In the genomic region with DNA sequence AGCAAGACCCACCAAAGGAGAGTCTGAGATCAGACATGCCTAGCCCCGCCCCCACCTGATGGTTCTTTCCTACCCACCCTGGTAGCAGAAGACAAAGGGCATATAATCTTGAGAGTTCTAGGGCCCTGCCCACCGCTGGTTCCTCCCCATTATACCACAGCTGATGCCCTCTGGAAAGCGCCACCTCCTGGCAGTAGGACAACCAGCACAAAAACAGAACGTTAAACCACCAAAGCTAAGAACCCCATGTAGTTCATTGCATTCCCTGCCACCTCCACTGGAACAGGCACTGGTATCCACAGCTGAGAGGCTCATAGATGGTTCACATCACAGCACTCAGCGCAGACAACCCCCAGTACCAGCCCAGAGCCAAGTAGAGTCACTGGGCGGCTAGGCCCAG, we compare ENCODE assay signal across 32 cellular contexts.
A peak's percentile ranks its signal among the peaks of the same experiment; 100 is the strongest.
DNase-seq lines count a peak whose midpoint lies in the region; ATAC-seq and TF ChIP-seq lines count a peak whose summit lies in the region.
"Had no signal": no experiment of that assay in that cellular context is flagged by ENCODE, and none has a peak within 500 bp of the region (broad histone marks: within the 10 kb centered on the region; RNA-seq: fewer than 3 reads in every experiment).

No MANE protein-coding gene starts in this region.

- H2BK15ac ChIP-seq in mesendoderm (replicated peaks; ENCODE audit: low read depth) = no peak overlapping the region

- no peaks in the 10 kb centered on the region for H3F3A ChIP-seq in SK-N-SH (replicated peaks; ENCODE audit: insufficient read depth)
- no peaks in the 10 kb centered on the region for H3F3A ChIP-seq in PC-3 (ENCODE audit: low read length, unreplicated experiment)

- 51% methylated on average over 6 of the region's 6 CpGs for WGBS in SK-N-SH (ENCODE audit: low lambda C conversion rate)
- no CpG with 5 or more reads among the region's 6 CpGs for WGBS in mesendoderm (ENCODE audit: extremely low coverage, insufficient coverage, low lambda C conversion rate)

- no peak overlapping the region for H2BK120ac ChIP-seq in mesendoderm (ENCODE audit: low read depth, low read length)

- DNase-seq in SK-N-SH (no peak), HuH-7 (ENCODE audit: low spot score) (peak; percentile 8), PC-3 (no peak), mesendoderm (peak; percentile 34), H4 (ENCODE audit: low spot score) (no peak)
- DNase-seq in activated T-cell treated with anti-CD3 and anti-CD28 coated beads, Interleukin-2, amount 50 U/mL, for 4 hours = no peak
- DNase-seq: activated CD4-positive, alpha-beta T cell treated with anti-CD3 and anti-CD28 coated beads, Interleukin-2, amount 50 U/mL, for 48 hours; activated CD8-positive, alpha-beta memory T cell treated with anti-CD3 and anti-CD28 coated beads, Interleukin-2, amount 50 U/mL, for 48 hours; activated naive CD4-positive, alpha-beta T cell treated with anti-CD3 and anti-CD28 coated beads, Interleukin-2, amount 10 ng/mL, durations not matched to agents 7 days and 5 days; adrenal gland; CD4-positive, alpha-beta T cell; central memory CD4-positive, alpha-beta T cell; cortex of kidney; effector memory CD4-positive, alpha-beta T cell; HCEC 1CT; islet precursor cell; left ventricle myocardium inferior; MM.1S; NCI-H1436 treated with DMSO at 0.1 percent for 48 hours; NCI-H2107; NCI-H82; stimulated activated CD4-positive, alpha-beta T cell treated with anti-CD3 and anti-CD28 coated beads, Interleukin-1b, Interleukin-23, amount 100 ng/mL, for 48 hours; stimulated activated naive CD4-positive, alpha-beta T cell treated with Interleukin-2 at 50 U/mL for 16 hours had no signal

- TF ChIP-seq EP300 in SK-N-SH (IDR thresholded peaks at IDR 0.05; ENCODE audit: borderline replicate concordance in 1 of 2, low read depth in 1 of 2, low read length in 1 of 2) = no peak

- H2AFZ ChIP-seq in SK-N-SH (ENCODE audit: low read depth) = no peak overlapping the region
- H2AFZ ChIP-seq in PC-3 (ENCODE audit: low read length) = no peak overlapping the region

- CTCF ChIA-PET in SK-N-SH (lab: Yijun Ruan, JAX) (interaction anchor here (1.2 to 1.5 kb wide), 3 partner anchors 26 to 82 kb away, joined by 3 to 5 read pairs (median 4); no protein-coding TSS in a partner anchor), PC-3 (lab: Charles Lee) (no interaction called here)

- no peaks in the 10 kb centered on the region for H3K36me3 ChIP-seq in SK-N-SH (replicated peaks in 1 of 2; ENCODE audit: control insufficient read depth in 1 of 2, insufficient read depth in 2 of 2, low read length in 1 of 2)
- no peaks in the 10 kb centered on the region for H3K36me3 ChIP-seq in PC-3 (ENCODE audit: low read depth, low read length)
- H3K36me3 ChIP-seq in mesendoderm (ENCODE audit: control insufficient read depth, insufficient read depth, low read length) = no peaks in the 10 kb centered on the region
- H3K36me3 ChIP-seq: adrenal gland, left ventricle myocardium inferior, right atrium auricular region had no signal

- H3K4me2 ChIP-seq in SK-N-SH (no peak overlapping the region), PC-3 (ENCODE audit: low read length) (no peak overlapping the region), mesendoderm (ENCODE audit: low read length) (no peak overlapping the region)
- H3K4me2 ChIP-seq: smooth muscle cell had no signal

- no peaks in the 10 kb centered on the region for H3K27me3 Mint-ChIP-seq in activated T-cell treated with anti-CD3 and anti-CD28 coated beads, Interleukin-2, amount 50 U/mL, for 4 hours (ENCODE audit: low read depth)
- H3K27me3 Mint-ChIP-seq: activated naive CD4-positive, alpha-beta T cell treated with anti-CD3 and anti-CD28 coated beads, Interleukin-2, amount 10 ng/mL, durations not matched to agents 7 days and 5 days; activated T-helper 17 cell treated with anti-CD3 and anti-CD28 coated beads, Interleukin-2, amount 50 U/mL, for 72 hours; CD4-positive, alpha-beta T cell had no signal

- H3K23ac ChIP-seq in mesendoderm (ENCODE audit: low read length) = no peak overlapping the region

- H3K36me3 Mint-ChIP-seq in activated T-cell treated with anti-CD3 and anti-CD28 coated beads, Interleukin-2, amount 50 U/mL, for 4 hours (ENCODE audit: insufficient read depth) = no peaks in the 10 kb centered on the region
- H3K36me3 Mint-ChIP-seq: activated naive CD4-positive, alpha-beta T cell treated with anti-CD3 and anti-CD28 coated beads, Interleukin-2, amount 10 ng/mL, durations not matched to agents 7 days and 5 days had no signal

- ATAC-seq in SK-N-SH treated with all-trans-retinoic acid at 6 μM for 48 hours = no peak
- ATAC-seq in PC-3 = no peak
- ATAC-seq in HG02763 (IDR thresholded peaks at IDR 0.05; ENCODE audit: unreplicated experiment) = no peak
- ATAC-seq in activated T-cell treated with anti-CD3 and anti-CD28 coated beads, Interleukin-2, amount 50 U/mL, for 4 hours = no peak
- ATAC-seq: activated CD4-positive, CD25-positive, alpha-beta regulatory T cell treated with anti-CD3 and anti-CD28 coated beads, Interleukin-2, amount 50 U/mL, for 24 hours; activated T-helper 17 cell treated with anti-CD3 and anti-CD28 coated beads, Interleukin-2, amount 50 U/mL, for 72 hours; esophagus mucosa had no signal

- H3K79me2 ChIP-seq in SK-N-SH (ENCODE audit: insufficient read depth) (no peaks in the 10 kb centered on the region), PC-3 (ENCODE audit: low read length) (no peaks in the 10 kb centered on the region), mesendoderm (ENCODE audit: control insufficient read depth, insufficient read depth, low read length) (no peaks in the 10 kb centered on the region)

- no peak overlapping the region for H3K56ac ChIP-seq in mesendoderm (ENCODE audit: low read length)

- intact Hi-C loops in PC-3 (cut with micrococcal nuclease) = no loop called here

- H3K18ac ChIP-seq in mesendoderm (ENCODE audit: low read length) = peak overlapping the region; percentile 8

- POLR2A ChIA-PET in SK-N-SH (lab: Yijun Ruan, JAX) (no interaction called here), PC-3 (lab: Charles Lee; ENCODE audit: unreplicated experiment) (no interaction called here)

- no TSS peak for BruUV-seq in PC-3 (replicated peaks; lab: Mats Ljungman, UMichigan)

- H4K20me1 ChIP-seq in SK-N-SH (ENCODE audit: insufficient read depth) (no peaks in the 10 kb centered on the region), PC-3 (ENCODE audit: low read length) (no peaks in the 10 kb centered on the region)

- H3K4me3 ChIP-seq in SK-N-SH (ENCODE audit: low read depth in 2 of 2, low read length in 1 of 2) (no peak overlapping the region), PC-3 (ENCODE audit: low read length) (no peak overlapping the region), mesendoderm (ENCODE audit: low read length) (no peak overlapping the region)
- H3K4me3 ChIP-seq: adrenal gland, left ventricle myocardium inferior, right atrium auricular region, smooth muscle cell had no signal

- no peaks in the 10 kb centered on the region for H3K4me1 Mint-ChIP-seq in activated T-cell treated with anti-CD3 and anti-CD28 coated beads, Interleukin-2, amount 50 U/mL, for 4 hours (ENCODE audit: low read depth)
- H3K4me1 Mint-ChIP-seq: activated T-helper 17 cell treated with anti-CD3 and anti-CD28 coated beads, Interleukin-2, amount 50 U/mL, for 72 hours had no signal

- H3K9me3 ChIP-seq in SK-N-SH (no peaks in the 10 kb centered on the region), PC-3 (ENCODE audit: low read length) (no peaks in the 10 kb centered on the region)
- H3K9me3 ChIP-seq: adrenal gland, right atrium auricular region had no signal

- H3K79me1 ChIP-seq in mesendoderm (ENCODE audit: low read length) = no peaks in the 10 kb centered on the region

- H3K27me3 ChIP-seq in SK-N-SH (ENCODE audit: insufficient read depth) (no peaks in the 10 kb centered on the region), PC-3 (ENCODE audit: low read length) (no peaks in the 10 kb centered on the region), mesendoderm (ENCODE audit: insufficient read depth, low read length, poor library complexity) (no peaks in the 10 kb centered on the region)
- H3K27me3 ChIP-seq: adrenal gland, right atrium auricular region had no signal

- no peak overlapping the region for H3K27ac ChIP-seq in SK-N-SH (ENCODE audit: low read depth in 2 of 2, low read length in 1 of 2)
- no peak overlapping the region for H3K27ac ChIP-seq in PC-3 (ENCODE audit: low read length)
- no peak overlapping the region for H3K27ac ChIP-seq in mesendoderm (ENCODE audit: low read depth, low read length)
- H3K27ac ChIP-seq: adrenal gland, left ventricle myocardium inferior, right atrium auricular region, RWPE1 had no signal

- H2AK5ac ChIP-seq in mesendoderm (ENCODE audit: low read length) = no peak overlapping the region

- no peak overlapping the region for H4K5ac ChIP-seq in mesendoderm (ENCODE audit: low read length)

- H3K9me2 ChIP-seq in SK-N-SH (no peaks in the 10 kb centered on the region), PC-3 (replicated peaks; ENCODE audit: low read length) (no peaks in the 10 kb centered on the region)

- no peak overlapping the region for H3K4me3 Mint-ChIP-seq in activated T-cell treated with anti-CD3 and anti-CD28 coated beads, Interleukin-2, amount 50 U/mL, for 4 hours
- H3K4me3 Mint-ChIP-seq: activated naive CD4-positive, alpha-beta T cell treated with anti-CD3 and anti-CD28 coated beads, Interleukin-2, amount 10 ng/mL, durations not matched to agents 7 days and 5 days; activated T-helper 17 cell treated with anti-CD3 and anti-CD28 coated beads, Interleukin-2, amount 50 U/mL, for 72 hours; CD4-positive, alpha-beta T cell; T-helper 1 cell treated with Interleukin-12 subunit alpha and Interleukin-12 subunit beta and Interleukin-4 antibody, amounts not matched to agents 30 μg/mL and 1 μg/mL, for 36 hours had no signal

- no peak overlapping the region for H4K8ac ChIP-seq in mesendoderm (ENCODE audit: low read depth, low read length)

- no peak overlapping the region for H3K4ac ChIP-seq in mesendoderm (ENCODE audit: low read depth, low read length)

- H2BK5ac ChIP-seq in mesendoderm (ENCODE audit: low read length) = no peak overlapping the region

- TF ChIP-seq CTCF in SK-N-SH (IDR thresholded peaks at IDR 0.05) (peak; percentile 28; the same call in 1 of the 2 replicates), PC-3 (conservative IDR thresholded peaks at IDR 0.05; ENCODE audit: low read depth, low read length) (peak; percentile 34)

- H3K9ac ChIP-seq in SK-N-SH = no peak overlapping the region
- H3K9ac ChIP-seq in PC-3 (ENCODE audit: low read length) = no peak overlapping the region
- no peak overlapping the region for H3K9ac ChIP-seq in mesendoderm (ENCODE audit: low read length)

- H3K9me3 Mint-ChIP-seq in activated T-cell treated with anti-CD3 and anti-CD28 coated beads, Interleukin-2, amount 50 U/mL, for 4 hours = peaks cover 8% of the 10 kb centered on the region

- H3K4me1 ChIP-seq in SK-N-SH (ENCODE audit: control insufficient read depth in 1 of 2, insufficient read depth in 2 of 2, low read depth in 1 of 2, low read length in 1 of 2) (no peaks in the 10 kb centered on the region), PC-3 (ENCODE audit: insufficient read depth, low read length) (no peaks in the 10 kb centered on the region), mesendoderm (ENCODE audit: control insufficient read depth, low read depth, low read length) (no peaks in the 10 kb centered on the region)
- H3K4me1 ChIP-seq: adrenal gland, left ventricle myocardium inferior, right atrium auricular region had no signal

- TF ChIP-seq RAD21 in SK-N-SH (IDR thresholded peaks at IDR 0.05; ENCODE audit: low read length) = no peak

Comparison
In these comparisons a context has a peak if more than half of its experiments do, and no peak if none do; other contexts are left out.
1. DNase-seq: peak in HuH-7 (single experiment) and mesendoderm (single experiment); none in SK-N-SH (single experiment), PC-3 (single experiment), H4 (single experiment) and activated T-cell treated with anti-CD3 and anti-CD28 coated beads, Interleukin-2, amount 50 U/mL, for 4 hours (single experiment).